Comparison of ENCODE assay signal across 1 cellular context in genomic region chr10:72027498-72027897, GRCh38.
TF ChIP-seq lines count a peak whose summit lies in the region.

No MANE protein-coding gene starts in this region.

TF ChIP-seq in K562, 482 proteins besides CTCF, POLR2A, EP300 and RAD21 (continued from another document):
- TF ChIP-seq VEZF1 (CRISPR knock-in tag; IDR thresholded peaks at IDR 0.05) (peak; percentile 13; the same call in 1 of the 2 replicates), ZNF146 (CRISPR knock-in tag; IDR thresholded peaks at IDR 0.05; ENCODE audit: unreplicated experiment) (no peak), AFF1 (IDR thresholded peaks at IDR 0.05; ENCODE audit: low read depth in 1 of 2, partially characterized antibody in 2 of 2) (no peak), CEBPZ (IDR thresholded peaks at IDR 0.05; ENCODE audit: borderline replicate concordance, low read depth, low read length) (no peak), MYNN (IDR thresholded peaks at IDR 0.05) (no peak), MYNN (CRISPR knock-in tag; IDR thresholded peaks at IDR 0.05) (no peak), GATA2 (CRISPR knock-in tag; IDR thresholded peaks at IDR 0.05) (0 out of 2 replicates have a peak, but pooled peaks have one; percentile 21), ZFP36 (IDR thresholded peaks at IDR 0.05; ENCODE audit: low read depth, low read length, partially characterized antibody) (peak; percentile 5), ZNF277 (CRISPR knock-in tag; IDR thresholded peaks at IDR 0.05; ENCODE audit: borderline replicate concordance) (no peak), KLF6 (CRISPR knock-in tag; IDR thresholded peaks at IDR 0.05; ENCODE audit: borderline replicate concordance) (no peak), NONO (IDR thresholded peaks at IDR 0.05; ENCODE audit: low read depth in 2 of 2, low read length in 1 of 2) (no peak), GABPA (tag; conservative IDR thresholded peaks at IDR 0.05; ENCODE audit: low read depth) (no peak), MEF2D (tag; conservative IDR thresholded peaks at IDR 0.05; ENCODE audit: low read depth) (no peak), HNRNPK (IDR thresholded peaks at IDR 0.05; ENCODE audit: low read depth, low read length, poor library complexity, severe bottlenecking) (no peak), TFE3 (CRISPR knock-in tag; IDR thresholded peaks at IDR 0.05) (no peak), JUND (IDR thresholded peaks at IDR 0.05; ENCODE audit: borderline replicate concordance, low read depth, low read length) (peak; percentile 35; the same call in 1 of the 2 replicates), JUND (tag; IDR thresholded peaks at IDR 0.05; ENCODE audit: borderline replicate concordance, low read depth, low read length) (no peak), XRCC5 (IDR thresholded peaks at IDR 0.05; ENCODE audit: low read depth, low read length) (no peak), MYBL2 (IDR thresholded peaks at IDR 0.05; ENCODE audit: low read depth) (no peak), MYBL2 (CRISPR knock-in tag; IDR thresholded peaks at IDR 0.05; ENCODE audit: borderline replicate concordance) (no peak), LEF1 (IDR thresholded peaks at IDR 0.05) (no peak), ZNF551 (CRISPR knock-in tag; IDR thresholded peaks at IDR 0.05) (no peak)
